1 cellular context compared by ENCODE assay signal in the genomic region with DNA sequence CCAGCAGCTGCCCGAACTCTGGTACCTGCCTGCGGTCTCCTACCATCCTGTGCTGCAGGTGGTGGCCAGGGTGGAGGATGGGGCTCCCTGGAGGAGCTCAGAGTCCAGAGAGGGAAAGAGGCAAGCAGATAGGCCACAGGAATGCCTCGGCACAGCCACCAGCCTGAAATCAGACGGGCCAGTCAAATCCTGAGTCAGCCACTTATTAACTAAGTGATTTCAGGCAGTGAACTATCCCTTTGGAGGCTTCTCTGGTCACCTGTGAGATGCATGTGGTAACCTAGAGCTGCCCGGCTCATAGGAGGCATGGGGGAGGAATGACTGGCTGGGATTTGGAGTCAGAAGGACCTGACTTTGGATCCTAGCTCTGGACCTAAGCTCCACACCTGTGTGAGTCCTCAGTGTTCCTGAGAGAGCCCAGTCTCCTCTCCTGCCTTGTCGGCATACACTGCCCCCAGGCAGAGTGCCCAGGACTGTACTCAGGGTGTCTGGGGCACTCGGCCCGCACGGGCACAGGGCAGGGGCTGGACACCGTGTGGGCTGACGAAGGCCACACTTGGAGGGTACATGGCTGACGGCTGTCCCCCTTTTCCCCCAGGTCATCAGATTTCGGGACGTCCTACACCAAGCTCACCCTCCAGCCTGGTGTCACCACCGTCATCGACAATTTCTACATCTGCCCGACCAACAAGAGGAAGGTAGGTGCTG.
TF ChIP-seq lines count a peak whose summit lies in the region.

No MANE protein-coding gene starts in this region.

TF ChIP-seq in H1, 55 proteins besides CTCF, POLR2A, EP300 and RAD21:
- TF ChIP-seq JUND (IDR thresholded peaks at IDR 0.05; ENCODE audit: low read length), result no peak
